In the genomic region with DNA sequence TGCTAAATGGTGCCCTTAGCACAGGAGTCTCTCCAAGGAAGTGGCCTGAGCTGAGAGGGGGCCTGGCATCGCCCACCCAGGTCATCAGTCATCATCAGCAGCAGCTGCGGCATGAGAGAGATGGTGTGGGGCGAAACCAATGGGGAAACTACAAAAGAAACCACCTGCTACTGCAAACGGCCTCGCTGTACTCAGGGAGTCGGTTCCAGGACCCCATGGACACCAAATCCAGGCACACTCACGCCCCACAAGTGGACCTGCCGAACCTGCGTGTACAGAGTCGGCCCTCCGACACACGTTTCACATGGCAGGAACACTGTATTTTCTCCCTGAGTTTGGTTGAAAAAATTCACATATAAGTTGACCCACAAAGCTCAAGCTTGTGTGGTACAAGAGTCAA, we compare ENCODE assay signal across 19 cellular contexts. TPM values are rescaled to one million over a fixed set of nuclear protein-coding genes. Genes with fewer than 3 reads are reported as not detected.
A peak's percentile ranks its signal among the peaks of the same experiment; 100 is the strongest.
DNase-seq lines count a peak whose midpoint lies in the region; ATAC-seq, FAIRE-seq and TF ChIP-seq lines count a peak whose summit lies in the region.
"Had no signal": no experiment of that assay in that cellular context is flagged by ENCODE, and none has a peak within 500 bp of the region (broad histone marks: within the 10 kb centered on the region; RNA-seq: fewer than 3 reads in every experiment).

No MANE protein-coding gene starts in this region.

- DNase-seq in HepG2 (ENCODE audit: low spot score) (no peak), right lobe of liver (no peak), esophagus muscularis mucosa (ENCODE audit: extremely low spot score) (no peak), myocyte (ENCODE audit: low read depth) (peak; percentile 22), vagina (ENCODE audit: extremely low spot score in 2 of 2) (peak; percentile 58 to 71), NCI-H187 (lab: John Stamatoyannopoulos, UW) (no peak), NOMO-1 (lab: John Stamatoyannopoulos, UW; ENCODE audit: unreplicated experiment in 2 of 2) (no peak)
- no peak for DNase-seq in stimulated activated CD4-positive, alpha-beta T cell treated with anti-CD3 and anti-CD28 coated beads, Interleukin-4, amount 100 ng/mL, for 1 hour
- DNase-seq: BE2C; CD4-positive, CD25-positive, alpha-beta regulatory T cell; COR-L47; GDM1; KBM-7; MV-4-11; NCI-H187 treated with DMSO at 0.1 percent for 48 hours; NCI-H226; NCI-H524 treated with DMSO at 0.1 percent for 48 hours had no signal

- H3K27me3 ChIP-seq in HepG2 (ENCODE audit: control insufficient read depth in 1 of 2, insufficient read depth in 2 of 2, low read length in 2 of 2) (no peaks in the 10 kb centered on the region), right lobe of liver (no peaks in the 10 kb centered on the region), esophagus muscularis mucosa (no peaks in the 10 kb centered on the region), vagina (no peaks in the 10 kb centered on the region)
- H3K27me3 ChIP-seq: BE2C had no signal

- intact Hi-C loops in HepG2 (cut with micrococcal nuclease; ENCODE audit: unreplicated experiment) (no loop called here), right lobe of liver (cut with DNase I) (no loop called here), esophagus muscularis mucosa (cut with DNase I) (no loop called here), vagina (cut with DNase I) (no loop called here)

- peaks cover 26% of the 10 kb centered on the region for H3K79me2 ChIP-seq in HepG2 (ENCODE audit: insufficient read depth, low read length)

- POLR2A ChIA-PET in HepG2 (lab: Yijun Ruan, JAX), result no interaction called here

- no peak for FAIRE-seq in HepG2 (lab: Jason Lieb, UNC)

- H3K4me3 ChIP-seq in HepG2 (replicated peaks in 1 of 3; ENCODE audit: insufficient read depth in 1 of 3, low read depth in 2 of 3, low read length in 3 of 3) (no peak overlapping the region), right lobe of liver (no peak overlapping the region), esophagus muscularis mucosa (no peak overlapping the region), vagina (no peak overlapping the region)
- H3K4me3 ChIP-seq: GM23338 had no signal

- no peak overlapping the region for H3K27ac ChIP-seq in HepG2 (ENCODE audit: extremely low read length, insufficient read depth, low read length)
- H3K27ac ChIP-seq in right lobe of liver, result no peak overlapping the region
- H3K27ac ChIP-seq in esophagus muscularis mucosa (replicated peaks in 1 of 4), result peak overlapping the region; percentile 83 to 93 (median 89)
- H3K27ac ChIP-seq in vagina, result no peak overlapping the region

- CTCF ChIA-PET in HepG2 (lab: Yijun Ruan, JAX; ENCODE audit: low intra/inter-chr PET ratio, low total read pairs), result no interaction called here

- TF ChIP-seq RAD21 in HepG2 (CRISPR knock-in tag; IDR thresholded peaks at IDR 0.05), result no peak

- H3K9ac ChIP-seq in HepG2 (ENCODE audit: insufficient read depth, low read depth, low read length), result no peak overlapping the region

- TF ChIP-seq EP300 in HepG2 (IDR thresholded peaks at IDR 0.05; ENCODE audit: low read depth in 2 of 2, low read length in 2 of 2), result no peak
- no peak for TF ChIP-seq EP300 in HepG2 (CRISPR knock-in tag; IDR thresholded peaks at IDR 0.05; ENCODE audit: borderline replicate concordance)
- TF ChIP-seq EP300 in esophagus muscularis mucosa (IDR thresholded peaks at IDR 0.05), result no peak

- TF ChIP-seq POLR2A in HepG2 (IDR thresholded peaks at IDR 0.05; ENCODE audit: insufficient read depth in 1 of 2, low read depth in 2 of 2, low read length in 2 of 2) (no peak), right lobe of liver (IDR thresholded peaks at IDR 0.05) (no peak), esophagus muscularis mucosa (IDR thresholded peaks at IDR 0.05; ENCODE audit: low read depth) (no peak), vagina (IDR thresholded peaks at IDR 0.05) (no peak)

- peak overlapping the region; percentile 86; the same call in 1 of the 2 replicates for H3K4me2 ChIP-seq in HepG2 (ENCODE audit: low read depth, low read length)
- H3K4me2 ChIP-seq: GM23338 had no signal

- H3K9me3 ChIP-seq in HepG2 (ENCODE audit: low read length) (no peaks in the 10 kb centered on the region), right lobe of liver (no peaks in the 10 kb centered on the region), esophagus muscularis mucosa (no peaks in the 10 kb centered on the region), vagina (no peaks in the 10 kb centered on the region)
- H3K9me3 ChIP-seq: BE2C had no signal

- no TSS peak for BruUV-seq in HepG2 (replicated peaks; lab: Mats Ljungman, UMichigan)

- H3K36me3 ChIP-seq in HepG2 (replicated peaks in 1 of 2; ENCODE audit: control insufficient read depth in 1 of 2, insufficient read depth in 2 of 2, low read length in 2 of 2) (no peaks in the 10 kb centered on the region; a peak in 1 of 5 replicates), right lobe of liver (no peaks in the 10 kb centered on the region), esophagus muscularis mucosa (no peaks in the 10 kb centered on the region), vagina (no peaks in the 10 kb centered on the region)
- H3K36me3 ChIP-seq: BE2C had no signal

- in situ Hi-C loops in HepG2 (cut with HindIII; ENCODE audit: extremely low pct_ligation_motif_present, low pct_unique_long_range_greater_than_20kb), result no loop called here

- peaks cover 30% of the 10 kb centered on the region for H3K4me1 ChIP-seq in HepG2 (ENCODE audit: insufficient read depth, low read length)
- peaks cover 0 to 7% (median 0%) of the 10 kb centered on the region in 4 donors for H3K4me1 ChIP-seq in right lobe of liver
- peaks cover 50 to 70% (median 60%) of the 10 kb centered on the region in 4 donors for H3K4me1 ChIP-seq in esophagus muscularis mucosa
- peaks cover 43% of the 10 kb centered on the region for H3K4me1 ChIP-seq in vagina
- H3K4me1 ChIP-seq: BE2C had no signal

- WGBS in HepG2 (ENCODE audit: low lambda C conversion rate), result 96% methylated on average over 12 of the region's 12 CpGs
- WGBS in right lobe of liver (ENCODE audit: insufficient coverage, low coverage, low lambda C conversion rate, missing lambda C conversion rate), result 94% methylated on average over 6 of the region's 12 CpGs
- 92% methylated on average over 12 of the region's 12 CpGs for WGBS in esophagus muscularis mucosa

- TF ChIP-seq CTCF in HepG2 (CRISPR knock-in tag; IDR thresholded peaks at IDR 0.05) (no peak), right lobe of liver (IDR thresholded peaks at IDR 0.05) (no peak), esophagus muscularis mucosa (IDR thresholded peaks at IDR 0.05) (no peak), vagina (IDR thresholded peaks at IDR 0.05) (no peak)

- no peak for ATAC-seq in HepG2
- no peak for ATAC-seq in right lobe of liver
- ATAC-seq: HCT116 had no signal

- H2AFZ ChIP-seq in HepG2 (ENCODE audit: low read length), result no peak overlapping the region
- H2AFZ ChIP-seq: GM23338 had no signal

- no peaks in the 10 kb centered on the region for H4K20me1 ChIP-seq in HepG2 (ENCODE audit: insufficient read depth, low read length)

TF ChIP-seq in HepG2, 621 proteins besides CTCF, POLR2A, EP300 and RAD21 (continues in another document):
- TF ChIP-seq PAWR (CRISPR knock-in tag; IDR thresholded peaks at IDR 0.05; ENCODE audit: borderline replicate concordance) (no peak), TCF7L2 (IDR thresholded peaks at IDR 0.05; ENCODE audit: low read depth, low read length) (no peak), RFX3 (CRISPR knock-in tag; IDR thresholded peaks at IDR 0.05) (no peak), ZNF550 (CRISPR knock-in tag; IDR thresholded peaks at IDR 0.05; ENCODE audit: borderline replicate concordance) (no peak), ZNF674 (CRISPR knock-in tag; IDR thresholded peaks at IDR 0.05; ENCODE audit: low read depth) (no peak), ARNTL (CRISPR knock-in tag; IDR thresholded peaks at IDR 0.05) (no peak)
- TF ChIP-seq, protein P1, sequence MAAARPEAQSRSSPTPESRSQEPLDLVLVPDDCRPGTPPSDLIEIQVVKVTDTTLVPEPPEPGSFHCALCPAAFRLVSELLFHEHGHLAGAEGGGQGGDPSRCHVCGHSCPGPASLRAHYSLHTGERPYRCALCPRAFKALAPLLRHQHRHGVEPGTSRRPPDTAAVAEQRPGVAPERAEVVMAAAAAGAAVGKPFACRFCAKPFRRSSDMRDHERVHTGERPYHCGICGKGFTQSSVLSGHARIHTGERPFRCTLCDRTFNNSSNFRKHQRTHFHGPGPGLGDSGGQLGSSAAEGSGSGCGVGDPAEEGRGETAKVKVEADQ (CRISPR knock-in tag; IDR thresholded peaks at IDR 0.05; ENCODE audit: borderline replicate concordance), result no peak
- TF ChIP-seq, protein P2, sequence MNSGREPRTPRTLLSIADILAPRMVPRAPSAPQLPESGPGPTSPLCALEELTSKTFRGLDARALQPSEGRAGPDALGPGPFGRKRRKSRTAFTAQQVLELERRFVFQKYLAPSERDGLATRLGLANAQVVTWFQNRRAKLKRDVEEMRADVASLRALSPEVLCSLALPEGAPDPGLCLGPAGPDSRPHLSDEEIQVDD (CRISPR knock-in tag; IDR thresholded peaks at IDR 0.05; ENCODE audit: borderline replicate concordance), result no peak

RNA-seq across cellular contexts. Expression of a gene that starts 37.8 kb away (rescaled TPM):
- total RNA-seq in HepG2 (2016; rRNA removed; fragmentation: Illumina TruSeq; extraction: Trizol) (2.2 and 2.7 TPM in 2 replicates), right lobe of liver (10 to 100 TPM in 5 of 6 experiments, 1 to 10 TPM in 1; 8.0 to 13.5 (median 11.7) TPM), esophagus muscularis mucosa (10 to 100 TPM; 38.6 to 66.4 (median 55.7) TPM), myocyte (28.7 and 31.9 TPM in 2 replicates), vagina (18.4 TPM)
- 4.0 and 4.2 TPM in 2 replicates for total RNA-seq in HepG2 (2016; cell fraction: cytosol; rRNA removed; fragmentation: Illumina TruSeq; extraction: Trizol; ENCODE audit: low read depth)
- total RNA-seq in HepG2 (2016; cell fraction: insoluble cytoplasmic fraction; rRNA removed; fragmentation: Illumina TruSeq; extraction: Trizol), result 2.2 and 2.3 TPM in 2 replicates
- 2.5 and 3.0 TPM in 2 replicates for total RNA-seq in HepG2 (2016; cell fraction: membrane; rRNA removed; fragmentation: Illumina TruSeq; extraction: Trizol)
- total RNA-seq in HepG2 (2016; cell fraction: nucleus; rRNA removed; fragmentation: Illumina TruSeq; extraction: Trizol), result 2.7 and 3.4 TPM in 2 replicates
- polyA plus RNA-seq in HepG2 (2011; rRNA removed), result 2.7 and 3.0 TPM in 2 replicates
- polyA plus RNA-seq in HepG2 (2011; cell fraction: cytosol; rRNA removed), result 2.9 and 3.2 TPM in 2 replicates
- polyA plus RNA-seq in HepG2 (2011; cell fraction: nucleus; rRNA removed), result 8.3 and 9.5 TPM in 2 replicates
- 3.6 and 4.9 TPM in 2 replicates for polyA plus RNA-seq in HepG2 (2012)
- 0.23 TPM in 2 replicates for polyA plus RNA-seq in HepG2 (2016; cell fraction: cytosol; fragmentation: Illumina TruSeq; extraction: Trizol; ENCODE audit: low read depth)
- polyA plus RNA-seq in HepG2 (2016; cell fraction: insoluble cytoplasmic fraction; fragmentation: Illumina TruSeq; extraction: Trizol; ENCODE audit: low read depth), result 2.0 and 2.4 TPM in 2 replicates
- polyA plus RNA-seq in HepG2 (2016; cell fraction: membrane; fragmentation: Illumina TruSeq; extraction: Trizol; ENCODE audit: low read depth), result 0.55 and 0.69 TPM in 2 replicates
- 4.2 and 4.7 TPM in 2 replicates for polyA plus RNA-seq in HepG2 (2016; cell fraction: nucleus; fragmentation: Illumina TruSeq; extraction: Trizol; ENCODE audit: insufficient read depth, low read depth)
- polyA minus RNA-seq in HepG2 (2011; rRNA and poly(A)+ RNA removed; ENCODE audit: low replicate concordance), result 0.70 and 7.2 TPM in 2 replicates
- 3.9 and 4.3 TPM in 2 replicates for polyA minus RNA-seq in HepG2 (2011; cell fraction: cytosol; rRNA and poly(A)+ RNA removed)
- polyA minus RNA-seq in HepG2 (2011; cell fraction: nucleus; rRNA and poly(A)+ RNA removed), result 7.5 and 9.1 TPM in 2 replicates
- polyA plus RNA-seq in myocyte (2012), result 28.4 TPM

Comparison
In these comparisons a context has a peak if more than half of its experiments do, and no peak if none do; other contexts are left out.
1. DNase-seq: peak in myocyte (single experiment) and vagina (2 of 2); none in HepG2 (single experiment), right lobe of liver (0 of 3), esophagus muscularis mucosa (single experiment), NCI-H187 (0 of 2), NOMO-1 (0 of 2) and stimulated activated CD4-positive, alpha-beta T cell treated with anti-CD3 and anti-CD28 coated beads, Interleukin-4, amount 100 ng/mL, for 1 hour (single experiment).
2. H3K27ac ChIP-seq: peak in esophagus muscularis mucosa (4 of 4); none in HepG2 (single experiment), right lobe of liver (0 of 3) and vagina (single experiment).